ENCODE assay signal across 8 cellular contexts in genomic region chr7:76048668-76048988, GRCh38. TPM values are rescaled to one million over a fixed set of nuclear protein-coding genes. Genes with fewer than 3 reads are reported as not detected.
DNase-seq lines count a peak whose midpoint lies in the region; ATAC-seq, FAIRE-seq and TF ChIP-seq lines count a peak whose summit lies in the region.

No MANE protein-coding gene starts in this region.

- H3K4me3 ChIP-seq in A673 (ENCODE audit: low read depth, low read length, poor library complexity, severe bottlenecking) = peak overlapping the region; percentile 96
- H3K4me3 ChIP-seq in astrocyte (ENCODE audit: insufficient read depth, low read depth, low read length) = peak overlapping the region; percentile 100

- H3K27ac Mint-ChIP-seq in astrocyte (ENCODE audit: unreplicated experiment) = peak overlapping the region; percentile 97

- FAIRE-seq in astrocyte (lab: Jason Lieb, UNC) = no peak

- peak overlapping the region; percentile 98 for H3K9ac ChIP-seq in astrocyte (ENCODE audit: low read length)

- H3K9me3 ChIP-seq in A673 (ENCODE audit: low read depth, low read length, poor library complexity, severe bottlenecking) = no peaks in the 10 kb centered on the region
- H3K9me3 ChIP-seq in astrocyte (ENCODE audit: insufficient read depth, low read depth, low read length) = no peaks in the 10 kb centered on the region

- TF ChIP-seq POLR2A in GM18505 (IDR thresholded peaks at IDR 0.05; ENCODE audit: borderline replicate concordance, extremely low read depth, insufficient read depth, insufficient read length) = no peak

- peaks cover 11% of the 10 kb centered on the region for H3K36me3 Mint-ChIP-seq in astrocyte (ENCODE audit: low read depth, unreplicated experiment)

- BruUV-seq in A673 (replicated peaks; lab: Mats Ljungman, UMichigan) = no TSS peak

- POLR2A ChIA-PET in A673 (lab: Charles Lee; ENCODE audit: low non-redundant PET) = no interaction called here

- peaks cover 95% of the 10 kb centered on the region for H3K79me2 ChIP-seq in astrocyte (ENCODE audit: insufficient read depth, low read length)

- H3K4me2 ChIP-seq in astrocyte (ENCODE audit: low read length) = peak overlapping the region; percentile 98

- H3K27me3 Mint-ChIP-seq in astrocyte (ENCODE audit: low read depth, unreplicated experiment) = no peaks in the 10 kb centered on the region

- no peak overlapping the region for H2AFZ ChIP-seq in astrocyte (ENCODE audit: low read depth, low read length)

- CTCF ChIA-PET in A673 (lab: Charles Lee) = interaction anchor here (0.6 kb wide), 1 partner anchor 26 kb away, joined by 3 read pairs; no protein-coding TSS in a partner anchor

- H3K27ac ChIP-seq in A673 (ENCODE audit: low read depth, low read length, poor library complexity, severe bottlenecking) = peak overlapping the region; percentile 96
- H3K27ac ChIP-seq in astrocyte (ENCODE audit: low read depth, low read length) = peak overlapping the region; percentile 89
- H3K27ac ChIP-seq in substantia nigra (ENCODE audit: low read depth, low read length, poor library complexity, severe bottlenecking) = peak overlapping the region; percentile 91

- no peaks in the 10 kb centered on the region for H3K9me3 Mint-ChIP-seq in astrocyte (ENCODE audit: unreplicated experiment)

- no peaks in the 10 kb centered on the region for H3K27me3 ChIP-seq in A673 (replicated peaks; ENCODE audit: insufficient read depth, low read depth, low read length, poor library complexity)
- H3K27me3 ChIP-seq in astrocyte (ENCODE audit: insufficient read depth, low read length) = no peaks in the 10 kb centered on the region

- H3K4me3 Mint-ChIP-seq in astrocyte (ENCODE audit: unreplicated experiment) = peak overlapping the region; percentile 98

- DNase-seq in A673 (ENCODE audit: low spot score) = peak; percentile 39
- peak; percentile 23 for DNase-seq in NCI-H526 treated with DMSO at 0.1 percent for 48 hours (lab: John Stamatoyannopoulos, UW)
- no peak for DNase-seq in astrocyte (ENCODE audit: low read depth)
- peak; percentile 53 for DNase-seq in kidney tubule cell (ENCODE audit: low spot score)
- peak in 1 of 49 donors; percentile 52 for DNase-seq in substantia nigra (lab: John Stamatoyannopoulos, UW)
- DNase-seq in stimulated activated naive CD4-positive, alpha-beta T cell treated with Interleukin-2 at 50 U/mL for 16 hours (lab: John Stamatoyannopoulos, UW) = no peak

- peaks cover 51% of the 10 kb centered on the region for H4K20me1 ChIP-seq in astrocyte (ENCODE audit: insufficient read depth, low read length)

- peaks cover 12% of the 10 kb centered on the region for H3K36me3 ChIP-seq in A673 (ENCODE audit: insufficient read depth, low read length, poor library complexity, severe bottlenecking)
- no peaks in the 10 kb centered on the region for H3K36me3 ChIP-seq in astrocyte (ENCODE audit: insufficient read depth, low read length)

- H3K4me1 ChIP-seq in A673 (ENCODE audit: insufficient read depth, low read length, poor library complexity, severe bottlenecking) (peaks cover 6% of the 10 kb centered on the region), astrocyte (ENCODE audit: insufficient read depth, low read length) (peaks cover under 1% of the 10 kb centered on the region)

- ATAC-seq in GM19043 (IDR thresholded peaks at IDR 0.05; ENCODE audit: low read depth, unreplicated experiment) (peak; percentile 25), GM18505 (IDR thresholded peaks at IDR 0.05; ENCODE audit: unreplicated experiment) (no peak)

- intact Hi-C loops in A673 (cut with micrococcal nuclease; ENCODE audit: unreplicated experiment) = no loop called here

- H3K4me1 Mint-ChIP-seq in astrocyte (ENCODE audit: low read depth, unreplicated experiment) = peaks cover 19% of the 10 kb centered on the region

- TF ChIP-seq CTCF in A673 (conservative IDR thresholded peaks at IDR 0.05; ENCODE audit: low read depth, low read length) = no peak
- TF ChIP-seq CTCF in astrocyte (IDR thresholded peaks at IDR 0.05; ENCODE audit: insufficient read depth, low read depth, low read length) = no peak

RNA-seq across cellular contexts. Expression of gene MDH2, which starts 0.7 kb away (rescaled TPM):
- total RNA-seq in A673 (2021) (316 and 343 TPM in 2 replicates), astrocyte (193 and 202 TPM in 2 replicates)

RNA-seq across cellular contexts. Expression of gene STYXL1, which starts 0.8 kb away (rescaled TPM):
- total RNA-seq in A673 (2021) = 36.3 and 40.3 TPM in 2 replicates
- total RNA-seq in astrocyte = 45.3 and 46.2 TPM in 2 replicates

RNA-seq across cellular contexts. Expression of gene TMEM120A, which starts 54.2 kb away (rescaled TPM):
- total RNA-seq in A673 (2021) (18.7 and 18.9 TPM in 2 replicates), astrocyte (32.3 and 34.2 TPM in 2 replicates)

Comparison
In these comparisons a context has a peak if more than half of its experiments do, and no peak if none do; other contexts are left out.
1. DNase-seq: peak in A673 (single experiment), NCI-H526 treated with DMSO at 0.1 percent for 48 hours (single experiment) and kidney tubule cell (single experiment); none in astrocyte (single experiment) and stimulated activated naive CD4-positive, alpha-beta T cell treated with Interleukin-2 at 50 U/mL for 16 hours (single experiment).
2. Peak in every context shown above with its lines, with median percentiles within 50 percentile points of each other: H3K27ac ChIP-seq.